In the genomic region with DNA sequence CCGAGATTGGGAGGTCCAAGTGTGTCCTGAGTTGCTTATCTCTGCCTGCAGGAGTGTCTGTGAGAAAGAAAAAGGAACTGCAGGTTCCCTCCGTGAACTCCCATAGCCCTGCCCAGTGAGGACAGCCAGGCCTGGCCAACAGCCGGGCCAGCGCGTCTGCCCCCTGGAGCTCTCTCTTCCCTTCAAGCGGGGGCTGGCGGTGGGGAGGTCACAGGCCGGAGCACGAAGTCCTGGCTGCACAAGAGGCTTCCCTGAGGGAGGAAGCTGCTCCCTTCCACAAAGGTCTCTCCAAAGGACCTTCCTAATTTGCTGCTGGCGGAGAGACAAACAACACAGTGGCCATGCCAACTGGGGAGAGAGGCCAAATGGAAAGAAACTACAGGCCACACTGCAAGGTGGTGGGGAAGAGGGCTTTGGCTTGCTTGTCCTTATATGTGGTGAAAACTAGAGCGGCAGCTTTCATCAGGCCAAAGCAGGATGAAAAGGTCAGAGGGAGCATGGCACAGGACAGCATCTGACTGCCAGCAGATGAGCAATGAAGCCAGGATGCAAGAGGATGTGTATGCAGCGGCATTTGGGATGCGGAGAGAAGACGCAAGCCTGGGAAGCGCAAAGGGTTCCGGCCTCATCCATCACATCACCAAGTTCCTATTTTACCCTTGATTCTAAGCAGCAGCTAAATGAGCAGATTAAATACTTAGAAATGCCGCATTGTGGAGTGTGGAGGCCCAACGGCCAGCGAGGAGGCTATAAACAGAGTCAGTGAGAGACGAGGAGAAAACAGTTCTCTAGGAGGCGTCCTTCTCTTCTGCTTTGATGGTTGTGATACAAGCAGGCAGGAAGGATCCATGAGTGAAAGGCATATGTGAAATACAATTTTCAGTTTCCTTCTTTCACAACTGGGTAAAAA, we compare ENCODE assay signal across 1 cellular context.
TF ChIP-seq lines count a peak whose summit lies in the region.

No MANE protein-coding gene starts in this region.

TF ChIP-seq in GM23338, 12 proteins besides CTCF, POLR2A, EP300 and RAD21 (continued from another document):
- TF ChIP-seq EZH2 (IDR thresholded peaks at IDR 0.05; ENCODE audit: low read depth, unreplicated experiment) = no peak
- TF ChIP-seq, protein P1, sequence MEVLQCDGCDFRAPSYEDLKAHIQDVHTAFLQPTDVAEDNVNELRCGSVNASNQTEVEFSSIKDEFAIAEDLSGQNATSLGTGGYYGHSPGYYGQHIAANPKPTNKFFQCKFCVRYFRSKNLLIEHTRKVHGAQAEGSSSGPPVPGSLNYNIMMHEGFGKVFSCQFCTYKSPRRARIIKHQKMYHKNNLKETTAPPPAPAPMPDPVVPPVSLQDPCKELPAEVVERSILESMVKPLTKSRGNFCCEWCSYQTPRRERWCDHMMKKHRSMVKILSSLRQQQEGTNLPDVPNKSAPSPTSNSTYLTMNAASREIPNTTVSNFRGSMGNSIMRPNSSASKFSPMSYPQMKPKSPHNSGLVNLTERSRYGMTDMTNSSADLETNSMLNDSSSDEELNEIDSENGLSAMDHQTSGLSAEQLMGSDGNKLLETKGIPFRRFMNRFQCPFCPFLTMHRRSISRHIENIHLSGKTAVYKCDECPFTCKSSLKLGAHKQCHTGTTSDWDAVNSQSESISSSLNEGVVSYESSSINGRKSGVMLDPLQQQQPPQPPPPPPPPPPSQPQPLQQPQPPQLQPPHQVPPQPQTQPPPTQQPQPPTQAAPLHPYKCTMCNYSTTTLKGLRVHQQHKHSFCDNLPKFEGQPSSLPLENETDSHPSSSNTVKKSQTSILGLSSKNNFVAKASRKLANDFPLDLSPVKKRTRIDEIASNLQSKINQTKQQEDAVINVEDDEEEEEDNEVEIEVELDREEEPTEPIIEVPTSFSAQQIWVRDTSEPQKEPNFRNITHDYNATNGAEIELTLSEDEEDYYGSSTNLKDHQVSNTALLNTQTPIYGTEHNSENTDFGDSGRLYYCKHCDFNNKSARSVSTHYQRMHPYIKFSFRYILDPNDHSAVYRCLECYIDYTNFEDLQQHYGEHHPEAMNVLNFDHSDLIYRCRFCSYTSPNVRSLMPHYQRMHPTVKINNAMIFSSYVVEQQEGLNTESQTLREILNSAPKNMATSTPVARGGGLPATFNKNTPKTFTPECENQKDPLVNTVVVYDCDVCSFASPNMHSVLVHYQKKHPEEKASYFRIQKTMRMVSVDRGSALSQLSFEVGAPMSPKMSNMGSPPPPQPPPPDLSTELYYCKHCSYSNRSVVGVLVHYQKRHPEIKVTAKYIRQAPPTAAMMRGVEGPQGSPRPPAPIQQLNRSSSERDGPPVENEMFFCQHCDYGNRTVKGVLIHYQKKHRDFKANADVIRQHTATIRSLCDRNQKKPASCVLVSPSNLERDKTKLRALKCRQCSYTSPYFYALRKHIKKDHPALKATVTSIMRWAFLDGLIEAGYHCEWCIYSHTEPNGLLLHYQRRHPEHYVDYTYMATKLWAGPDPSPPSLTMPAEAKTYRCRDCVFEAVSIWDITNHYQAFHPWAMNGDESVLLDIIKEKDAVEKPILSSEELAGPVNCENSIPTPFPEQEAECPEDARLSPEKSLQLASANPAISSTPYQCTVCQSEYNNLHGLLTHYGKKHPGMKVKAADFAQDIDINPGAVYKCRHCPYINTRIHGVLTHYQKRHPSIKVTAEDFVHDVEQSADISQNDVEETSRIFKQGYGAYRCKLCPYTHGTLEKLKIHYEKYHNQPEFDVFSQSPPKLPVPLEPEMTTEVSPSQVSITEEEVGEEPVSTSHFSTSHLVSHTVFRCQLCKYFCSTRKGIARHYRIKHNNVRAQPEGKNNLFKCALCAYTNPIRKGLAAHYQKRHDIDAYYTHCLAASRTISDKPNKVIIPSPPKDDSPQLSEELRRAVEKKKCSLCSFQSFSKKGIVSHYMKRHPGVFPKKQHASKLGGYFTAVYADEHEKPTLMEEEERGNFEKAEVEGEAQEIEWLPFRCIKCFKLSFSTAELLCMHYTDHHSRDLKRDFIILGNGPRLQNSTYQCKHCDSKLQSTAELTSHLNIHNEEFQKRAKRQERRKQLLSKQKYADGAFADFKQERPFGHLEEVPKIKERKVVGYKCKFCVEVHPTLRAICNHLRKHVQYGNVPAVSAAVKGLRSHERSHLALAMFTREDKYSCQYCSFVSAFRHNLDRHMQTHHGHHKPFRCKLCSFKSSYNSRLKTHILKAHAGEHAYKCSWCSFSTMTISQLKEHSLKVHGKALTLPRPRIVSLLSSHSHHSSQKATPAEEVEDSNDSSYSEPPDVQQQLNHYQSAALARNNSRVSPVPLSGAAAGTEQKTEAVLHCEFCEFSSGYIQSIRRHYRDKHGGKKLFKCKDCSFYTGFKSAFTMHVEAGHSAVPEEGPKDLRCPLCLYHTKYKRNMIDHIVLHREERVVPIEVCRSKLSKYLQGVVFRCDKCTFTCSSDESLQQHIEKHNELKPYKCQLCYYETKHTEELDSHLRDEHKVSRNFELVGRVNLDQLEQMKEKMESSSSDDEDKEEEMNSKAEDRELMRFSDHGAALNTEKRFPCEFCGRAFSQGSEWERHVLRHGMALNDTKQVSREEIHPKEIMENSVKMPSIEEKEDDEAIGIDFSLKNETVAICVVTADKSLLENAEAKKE (CRISPR knock-in tag; IDR thresholded peaks at IDR 0.05) = no peak
- TF ChIP-seq JUNB (IDR thresholded peaks at IDR 0.05; ENCODE audit: unreplicated experiment) = no peak
- TF ChIP-seq NANOG (IDR thresholded peaks at IDR 0.05; ENCODE audit: borderline replicate concordance) = no peak
- TF ChIP-seq, protein P2, sequence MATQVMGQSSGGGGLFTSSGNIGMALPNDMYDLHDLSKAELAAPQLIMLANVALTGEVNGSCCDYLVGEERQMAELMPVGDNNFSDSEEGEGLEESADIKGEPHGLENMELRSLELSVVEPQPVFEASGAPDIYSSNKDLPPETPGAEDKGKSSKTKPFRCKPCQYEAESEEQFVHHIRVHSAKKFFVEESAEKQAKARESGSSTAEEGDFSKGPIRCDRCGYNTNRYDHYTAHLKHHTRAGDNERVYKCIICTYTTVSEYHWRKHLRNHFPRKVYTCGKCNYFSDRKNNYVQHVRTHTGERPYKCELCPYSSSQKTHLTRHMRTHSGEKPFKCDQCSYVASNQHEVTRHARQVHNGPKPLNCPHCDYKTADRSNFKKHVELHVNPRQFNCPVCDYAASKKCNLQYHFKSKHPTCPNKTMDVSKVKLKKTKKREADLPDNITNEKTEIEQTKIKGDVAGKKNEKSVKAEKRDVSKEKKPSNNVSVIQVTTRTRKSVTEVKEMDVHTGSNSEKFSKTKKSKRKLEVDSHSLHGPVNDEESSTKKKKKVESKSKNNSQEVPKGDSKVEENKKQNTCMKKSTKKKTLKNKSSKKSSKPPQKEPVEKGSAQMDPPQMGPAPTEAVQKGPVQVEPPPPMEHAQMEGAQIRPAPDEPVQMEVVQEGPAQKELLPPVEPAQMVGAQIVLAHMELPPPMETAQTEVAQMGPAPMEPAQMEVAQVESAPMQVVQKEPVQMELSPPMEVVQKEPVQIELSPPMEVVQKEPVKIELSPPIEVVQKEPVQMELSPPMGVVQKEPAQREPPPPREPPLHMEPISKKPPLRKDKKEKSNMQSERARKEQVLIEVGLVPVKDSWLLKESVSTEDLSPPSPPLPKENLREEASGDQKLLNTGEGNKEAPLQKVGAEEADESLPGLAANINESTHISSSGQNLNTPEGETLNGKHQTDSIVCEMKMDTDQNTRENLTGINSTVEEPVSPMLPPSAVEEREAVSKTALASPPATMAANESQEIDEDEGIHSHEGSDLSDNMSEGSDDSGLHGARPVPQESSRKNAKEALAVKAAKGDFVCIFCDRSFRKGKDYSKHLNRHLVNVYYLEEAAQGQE (IDR thresholded peaks at IDR 0.05; ENCODE audit: unreplicated experiment) = no peak
- no peak for TF ChIP-seq ZNF331 (CRISPR knock-in tag; IDR thresholded peaks at IDR 0.05; ENCODE audit: low read depth)
